ENCODE assay signal across 8 cellular contexts in the genomic region with DNA sequence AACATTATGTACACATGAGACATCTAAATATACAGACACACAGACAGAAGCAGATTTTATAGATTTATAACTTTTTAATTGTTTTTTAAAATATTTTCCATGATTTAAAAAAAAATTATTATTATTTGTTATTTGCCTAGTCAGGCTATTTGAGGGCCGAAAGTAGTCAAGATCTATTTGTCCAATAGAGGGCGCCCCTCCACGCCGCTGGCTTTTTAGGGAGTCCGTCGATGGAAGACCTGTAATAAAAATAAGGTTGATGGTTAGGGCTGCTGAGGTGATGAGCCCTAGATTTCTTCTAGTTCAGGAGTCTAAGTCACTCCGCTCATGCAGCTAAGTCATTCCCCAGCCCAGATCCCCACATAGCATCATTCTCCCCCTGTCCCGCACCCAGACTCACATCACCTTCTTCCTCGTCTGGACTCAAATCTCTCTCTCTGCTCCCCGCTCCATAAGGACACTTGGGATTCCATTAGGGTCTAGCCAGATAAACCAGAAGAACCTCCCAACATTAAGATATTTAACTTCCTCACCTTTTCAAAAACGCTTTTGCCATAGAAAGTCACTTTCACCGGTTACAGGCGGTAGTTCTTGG. TPM values are rescaled to one million over a fixed set of nuclear protein-coding genes. Genes with fewer than 3 reads are reported as not detected.
DNase-seq lines count a peak whose midpoint lies in the region; ATAC-seq and TF ChIP-seq lines count a peak whose summit lies in the region.

No MANE protein-coding gene starts in this region.

- H2AFZ ChIP-seq in OCI-LY3 (ENCODE audit: low read depth, low read length): peak overlapping the region; percentile 84

- peak; percentile 24 to 65 for DNase-seq in NCI-H526 (lab: John Stamatoyannopoulos, UW)
- no peak for DNase-seq in NCI-H526 treated with DMSO at 0.1 percent for 48 hours (lab: John Stamatoyannopoulos, UW)
- peak; percentile 67 for DNase-seq in activated T-helper 1 cell treated with Interleukin-2 at 50 U/mL for 16 hours (ENCODE audit: low read depth)
- peak; percentile 13 for DNase-seq in glomerular visceral epithelial cell (ENCODE audit: extremely low spot score)
- peak; percentile 92 for DNase-seq in spleen
- DNase-seq in DMS114 treated with DMSO at 0.1 percent for 48 hours (lab: John Stamatoyannopoulos, UW; ENCODE audit: unreplicated experiment): no peak

- no peaks in the 10 kb centered on the region for H3K36me3 ChIP-seq in OCI-LY3 (replicated peaks; ENCODE audit: low read depth, low read length)
- H3K36me3 ChIP-seq in spleen: no peaks in the 10 kb centered on the region

- H3K9me3 ChIP-seq in OCI-LY3 (ENCODE audit: insufficient read depth, low read length) (no peaks in the 10 kb centered on the region), spleen (peaks cover 0 to 7% (median 2%) of the 10 kb centered on the region in 8 donors)

- H4K20me1 ChIP-seq in OCI-LY3 (ENCODE audit: insufficient read depth, low read length): no peaks in the 10 kb centered on the region

- ATAC-seq in HG03354 (IDR thresholded peaks at IDR 0.05; ENCODE audit: poor library complexity, severe bottlenecking, unreplicated experiment): no peak

- WGBS in spleen, 5 donors: 40 to 46% (median 43%) methylated on average over 13 of the region's 13 CpGs

- H3K9ac ChIP-seq in OCI-LY3 (ENCODE audit: low read length): no peak overlapping the region

- TF ChIP-seq CTCF in OCI-LY3 (IDR thresholded peaks at IDR 0.05; ENCODE audit: low read depth, low read length) (peak; percentile 69), spleen (IDR thresholded peaks at IDR 0.05 in 8 of 11, conservative IDR thresholded peaks at IDR 0.05 in 3 of 11) (peak; percentile 28 to 87 (median 70))

- peak overlapping the region; percentile 52 for H3K4me2 ChIP-seq in OCI-LY3 (ENCODE audit: low read length)

- H3K4me1 ChIP-seq in OCI-LY3 (ENCODE audit: low read length) (peaks cover 45% of the 10 kb centered on the region), spleen (peaks cover 20 to 68% (median 45%) of the 10 kb centered on the region in 6 donors)

- intact Hi-C loops in spleen (cut with DNase I; ENCODE audit: low total_unique reads): no loop called here

- H3K4me3 ChIP-seq in OCI-LY3 (ENCODE audit: low read length): peak overlapping the region; percentile 20; the same call in 1 of the 2 replicates
- H3K4me3 ChIP-seq in spleen: peak overlapping the region in 1 of 8 donors; percentile 28

- TF ChIP-seq POLR2A in spleen (IDR thresholded peaks at IDR 0.05): no peak

- H3K27me3 ChIP-seq in OCI-LY3 (ENCODE audit: low read depth, low read length) (no peaks in the 10 kb centered on the region), spleen (replicated peaks in 1 of 7) (no peaks in the 10 kb centered on the region)

- no peak overlapping the region for H3K27ac ChIP-seq in OCI-LY3 (ENCODE audit: low read length)
- peak overlapping the region in 1 of 8 donors; percentile 29 for H3K27ac ChIP-seq in spleen

- H3K79me2 ChIP-seq in OCI-LY3 (ENCODE audit: low read length): no peaks in the 10 kb centered on the region

RNA-seq across cellular contexts. Expression of gene CEACAM21, which starts 33.9 kb away (rescaled TPM):
- 10 to 100 TPM; 12.1 to 22.9 (median 20.0) TPM for total RNA-seq in spleen
- polyA plus RNA-seq in spleen: 10 to 100 TPM; 10.3 to 21.0 (median 17.4) TPM

Comparison
In these comparisons a context has a peak if more than half of its experiments do, and no peak if none do; other contexts are left out.
1. DNase-seq: peak in NCI-H526 (2 of 2), activated T-helper 1 cell treated with Interleukin-2 at 50 U/mL for 16 hours (single experiment), glomerular visceral epithelial cell (single experiment) and spleen (single experiment); none in NCI-H526 treated with DMSO at 0.1 percent for 48 hours (single experiment) and DMS114 treated with DMSO at 0.1 percent for 48 hours (single experiment).